ENCODE assay signal across 27 cellular contexts in genomic region chr11:33885338-33886005, GRCh38. TPM values are rescaled to one million over a fixed set of nuclear protein-coding genes. Genes with fewer than 3 reads are reported as not detected.
DNase-seq lines count a peak whose midpoint lies in the region; ATAC-seq and TF ChIP-seq lines count a peak whose summit lies in the region.
"Had no signal": no experiment of that assay in that cellular context is flagged by ENCODE, and none has a peak within 500 bp of the region (broad histone marks: within the 10 kb centered on the region; RNA-seq: fewer than 3 reads in every experiment).

No MANE protein-coding gene starts in this region.

- no peaks in the 10 kb centered on the region for H3K79me2 ChIP-seq in osteoblast (ENCODE audit: insufficient read depth, low read length)

- WGBS in suprapubic skin, result 83% methylated on average over 3 of the region's 3 CpGs

- peaks cover 51% of the 10 kb centered on the region for H3K27me3 Mint-ChIP-seq in activated naive CD4-positive, alpha-beta T cell treated with anti-CD3 and anti-CD28 coated beads, Interleukin-2, amount 50 U/mL, for 24 hours
- peaks cover 80% of the 10 kb centered on the region for H3K27me3 Mint-ChIP-seq in activated naive CD4-positive, alpha-beta T cell treated with anti-CD3 and anti-CD28 coated beads, Interleukin-2, amount 10 ng/mL, durations not matched to agents 7 days and 5 days

- TF ChIP-seq EP300 in suprapubic skin (IDR thresholded peaks at IDR 0.05), result no peak

- no peak for ATAC-seq in HG02884 (IDR thresholded peaks at IDR 0.05; ENCODE audit: unreplicated experiment)
- ATAC-seq: heart left ventricle; left cardiac atrium; Panc1; stimulated activated memory B cell treated with anti-CD40 and anti-IgM and Interleukin-4, amounts not matched to agents 10 μg/mL and 1 μg/mL and 100 μg/mL, for 72 hours had no signal

- H3K4me1 Mint-ChIP-seq in activated naive CD4-positive, alpha-beta T cell treated with anti-CD3 and anti-CD28 coated beads, Interleukin-2, amount 50 U/mL, for 24 hours, result no peaks in the 10 kb centered on the region
- no peaks in the 10 kb centered on the region for H3K4me1 Mint-ChIP-seq in activated naive CD4-positive, alpha-beta T cell treated with anti-CD3 and anti-CD28 coated beads, Interleukin-2, amount 10 ng/mL, durations not matched to agents 7 days and 5 days
- H3K4me1 Mint-ChIP-seq: central memory CD8-positive, alpha-beta T cell had no signal

- H3K9me3 Mint-ChIP-seq in activated naive CD4-positive, alpha-beta T cell treated with anti-CD3 and anti-CD28 coated beads, Interleukin-2, amount 50 U/mL, for 24 hours, result no peaks in the 10 kb centered on the region
- H3K9me3 Mint-ChIP-seq in activated naive CD4-positive, alpha-beta T cell treated with anti-CD3 and anti-CD28 coated beads, Interleukin-2, amount 10 ng/mL, durations not matched to agents 7 days and 5 days, result peaks cover 4% of the 10 kb centered on the region
- H3K9me3 Mint-ChIP-seq: central memory CD8-positive, alpha-beta T cell; HFFc6 had no signal

- H3K27me3 ChIP-seq in suprapubic skin (no peaks in the 10 kb centered on the region), osteoblast (ENCODE audit: insufficient read depth, low read length) (peaks cover 51% of the 10 kb centered on the region)
- H3K27me3 ChIP-seq: ascending aorta had no signal

- no peak overlapping the region for H3K4me2 ChIP-seq in osteoblast (ENCODE audit: insufficient read depth, low read length)

- TF ChIP-seq CTCF in suprapubic skin (IDR thresholded peaks at IDR 0.05), result no peak
- TF ChIP-seq CTCF in osteoblast (IDR thresholded peaks at IDR 0.05; ENCODE audit: extremely low read depth, low read depth, low read length), result no peak

- H3K27ac Mint-ChIP-seq in activated naive CD4-positive, alpha-beta T cell treated with anti-CD3 and anti-CD28 coated beads, Interleukin-2, amount 50 U/mL, for 24 hours, result peak overlapping the region; percentile 67
- no peak overlapping the region for H3K27ac Mint-ChIP-seq in activated naive CD4-positive, alpha-beta T cell treated with anti-CD3 and anti-CD28 coated beads, Interleukin-2, amount 10 ng/mL, durations not matched to agents 7 days and 5 days
- H3K27ac Mint-ChIP-seq: activated T-cell treated with anti-CD3 and anti-CD28 coated beads, Interleukin-2, amount 50 U/mL, for 24 hours; HFFc6; stimulated activated memory B cell treated with anti-CD40 and anti-IgM and Interleukin-4, amounts not matched to agents 10 μg/mL and 1 μg/mL and 100 μg/mL, for 72 hours had no signal

- no peaks in the 10 kb centered on the region for H4K20me1 ChIP-seq in osteoblast (ENCODE audit: insufficient read depth, low read length)

- H3K27ac ChIP-seq in suprapubic skin, result no peak overlapping the region
- no peak overlapping the region for H3K27ac ChIP-seq in osteoblast (ENCODE audit: low read depth, low read length)
- H3K27ac ChIP-seq: ascending aorta, dorsolateral prefrontal cortex, heart left ventricle, skin epidermis, thoracic aorta had no signal

- H3K36me3 Mint-ChIP-seq in activated naive CD4-positive, alpha-beta T cell treated with anti-CD3 and anti-CD28 coated beads, Interleukin-2, amount 50 U/mL, for 24 hours, result no peaks in the 10 kb centered on the region
- H3K36me3 Mint-ChIP-seq in activated naive CD4-positive, alpha-beta T cell treated with anti-CD3 and anti-CD28 coated beads, Interleukin-2, amount 10 ng/mL, durations not matched to agents 7 days and 5 days, result no peaks in the 10 kb centered on the region
- H3K36me3 Mint-ChIP-seq: stimulated activated memory B cell treated with anti-CD40 and anti-IgM and Interleukin-4, amounts not matched to agents 10 μg/mL and 1 μg/mL and 100 μg/mL, for 72 hours had no signal

- no peak for TF ChIP-seq POLR2A in suprapubic skin (IDR thresholded peaks at IDR 0.05)

- H3K4me3 ChIP-seq in suprapubic skin, result no peak overlapping the region
- H3K4me3 ChIP-seq in osteoblast (ENCODE audit: insufficient read depth, low read length), result no peak overlapping the region
- H3K4me3 ChIP-seq: ascending aorta, dorsolateral prefrontal cortex, heart left ventricle, MG63, skin epidermis, thoracic aorta had no signal

- H3K9me3 ChIP-seq in suprapubic skin (no peaks in the 10 kb centered on the region), osteoblast (ENCODE audit: low read depth, low read length) (no peaks in the 10 kb centered on the region)
- H3K9me3 ChIP-seq: ascending aorta, heart left ventricle, MG63, thoracic aorta had no signal

- no peak for DNase-seq in activated naive CD4-positive, alpha-beta T cell treated with anti-CD3 and anti-CD28 coated beads, Interleukin-2, amount 10 ng/mL, durations not matched to agents 7 days and 5 days
- DNase-seq in NOMO-1 (lab: John Stamatoyannopoulos, UW; ENCODE audit: unreplicated experiment in 2 of 2), result peak; percentile 66 to 71
- peak; percentile 74 for DNase-seq in UCSD-AML1 (lab: John Stamatoyannopoulos, UW; ENCODE audit: unreplicated experiment)
- no peak for DNase-seq in germinal center (ENCODE audit: low spot score)
- DNase-seq in suprapubic skin (ENCODE audit: low spot score in 2 of 2), result no peak
- no peak for DNase-seq in osteoblast (ENCODE audit: insufficient read length, low spot score, missing footprints)
- DNase-seq: 8988T; activated CD4-positive, alpha-beta T cell treated with anti-CD3 and anti-CD28 coated beads for 1 hour; activated CD8-positive, alpha-beta memory T cell treated with anti-CD3 and anti-CD28 coated beads for 24 hours; activated naive CD4-positive, alpha-beta T cell treated with Interleukin-2 at 50 U/mL for 16 hours; activated T-cell treated with anti-CD3 and anti-CD28 coated beads, Interleukin-2, amount 50 U/mL, for 24 hours; dorsolateral prefrontal cortex; heart left ventricle; HFFc6; left cardiac atrium; MG63; NCI-H187; NCI-H774 had no signal

- H3K36me3 ChIP-seq in suprapubic skin (no peaks in the 10 kb centered on the region), osteoblast (ENCODE audit: insufficient read depth, low read length) (no peaks in the 10 kb centered on the region)
- H3K36me3 ChIP-seq: ascending aorta, heart left ventricle, MG63, thoracic aorta had no signal

- no peak overlapping the region for H2AFZ ChIP-seq in osteoblast (ENCODE audit: low read length)

- H3K4me3 Mint-ChIP-seq in activated naive CD4-positive, alpha-beta T cell treated with anti-CD3 and anti-CD28 coated beads, Interleukin-2, amount 50 U/mL, for 24 hours, result no peak overlapping the region
- H3K4me3 Mint-ChIP-seq in activated naive CD4-positive, alpha-beta T cell treated with anti-CD3 and anti-CD28 coated beads, Interleukin-2, amount 10 ng/mL, durations not matched to agents 7 days and 5 days, result no peak overlapping the region
- H3K4me3 Mint-ChIP-seq: activated T-cell treated with anti-CD3 and anti-CD28 coated beads, Interleukin-2, amount 50 U/mL, for 24 hours; central memory CD8-positive, alpha-beta T cell; HFFc6; stimulated activated memory B cell treated with anti-CD40 and anti-IgM and Interleukin-4, amounts not matched to agents 10 μg/mL and 1 μg/mL and 100 μg/mL, for 72 hours had no signal

- CTCF ChIA-PET in activated naive CD4-positive, alpha-beta T cell treated with anti-CD3 and anti-CD28 coated beads, Interleukin-2, amount 10 ng/mL, durations not matched to agents 7 days and 5 days (lab: Charles Lee), result no interaction called here

- H3K4me1 ChIP-seq in suprapubic skin (no peaks in the 10 kb centered on the region), osteoblast (ENCODE audit: insufficient read depth, low read length) (no peaks in the 10 kb centered on the region)
- H3K4me1 ChIP-seq: ascending aorta had no signal

RNA-seq across cellular contexts. Expression of gene LMO2, which starts 6.4 kb away (rescaled TPM):
- total RNA-seq in suprapubic skin, result 10 to 100 TPM in 1 of 4 donors, 1 to 10 TPM in 3; 2.1 to 11.1 (median 7.0) TPM
- total RNA-seq in osteoblast, result 1.4 and 2.1 TPM in 2 replicates
- total RNA-seq: SK-MEL-5 had no signal

Comparison
In these comparisons a context has a peak if more than half of its experiments do, and no peak if none do; other contexts are left out.
1. DNase-seq: peak in NOMO-1 (2 of 2) and UCSD-AML1 (single experiment); none in activated naive CD4-positive, alpha-beta T cell treated with anti-CD3 and anti-CD28 coated beads, Interleukin-2, amount 10 ng/mL, durations not matched to agents 7 days and 5 days (single experiment), germinal center (single experiment), suprapubic skin (0 of 2) and osteoblast (single experiment).